ENCODE assay signal across 10 cellular contexts in genomic region chr14:75518625-75519024, GRCh38. TPM values are rescaled to one million over a fixed set of nuclear protein-coding genes. Genes with fewer than 3 reads are reported as not detected.
DNase-seq lines count a peak whose midpoint lies in the region; ATAC-seq and TF ChIP-seq lines count a peak whose summit lies in the region.
"Had no signal": no experiment of that assay in that cellular context is flagged by ENCODE, and none has a peak within 500 bp of the region (broad histone marks: within the 10 kb centered on the region; RNA-seq: fewer than 3 reads in every experiment).

No MANE protein-coding gene starts in this region.

- H3K9me3 Mint-ChIP-seq in activated B cell treated with CpG ODN at 0.5 μM for 24 hours: no peaks in the 10 kb centered on the region

- no peak overlapping the region for H3K9ac ChIP-seq in liver (ENCODE audit: low read depth in 1 of 2, low read length in 2 of 2)

- H3K36me3 ChIP-seq in liver (ENCODE audit: control insufficient read depth in 4 of 4, insufficient read depth in 3 of 4, low read depth in 1 of 4, low read length in 3 of 4) (no peaks in the 10 kb centered on the region), stomach (no peaks in the 10 kb centered on the region), left lung (no peaks in the 10 kb centered on the region)
- H3K36me3 ChIP-seq: suprapubic skin had no signal

- POLR2A ChIA-PET in activated B cell treated with CpG ODN at 0.5 μM for 24 hours (lab: Charles Lee): interaction anchor here (0.6 to 12.3 kb wide), 4 partner anchors 21 to 671 kb away, joined by 3 to 356 read pairs (median 6); partner anchors contain the start of gene JDP2

- H3K9me3 ChIP-seq in liver (ENCODE audit: control insufficient read depth in 4 of 4, low read length in 3 of 4) (no peaks in the 10 kb centered on the region), stomach (no peaks in the 10 kb centered on the region), left lung (no peaks in the 10 kb centered on the region)
- H3K9me3 ChIP-seq: suprapubic skin had no signal

- H3K27ac Mint-ChIP-seq in activated B cell treated with CpG ODN at 0.5 μM for 24 hours: peak overlapping the region; percentile 41

- no peak overlapping the region for H3K27ac ChIP-seq in HL-60 (replicated peaks)
- no peak overlapping the region for H3K27ac ChIP-seq in liver (ENCODE audit: low read depth in 1 of 2, low read length in 2 of 2)
- no peak overlapping the region for H3K27ac ChIP-seq in stomach
- H3K27ac ChIP-seq in left lung: no peak overlapping the region
- H3K27ac ChIP-seq: suprapubic skin had no signal

- TF ChIP-seq POLR2A in stomach (IDR thresholded peaks at IDR 0.05): no peak

- intact Hi-C loops in activated B cell treated with CpG ODN at 0.5 μM for 24 hours (cut with micrococcal nuclease) (loop anchor here (5.0 to 10.0 kb wide), 2 partner anchors 59 to 1606 kb away; partner anchors contain the start of gene FLVCR2), stomach (cut with DNase I; ENCODE audit: low total_unique reads) (no loop called here), left lung (cut with DNase I) (no loop called here)

- peak; percentile 36 for DNase-seq in COLO668 (lab: John Stamatoyannopoulos, UW; ENCODE audit: unreplicated experiment)
- peak; percentile 23 to 34 for DNase-seq in HL-60 (ENCODE audit: low read depth in 1 of 2, low spot score in 1 of 2)
- no peak for DNase-seq in activated B cell treated with CpG ODN at 0.5 μM for 24 hours
- no peak for DNase-seq in GM03348 (ENCODE audit: low spot score)
- no peak for DNase-seq in stomach
- no peak for DNase-seq in SW 1271 (lab: John Stamatoyannopoulos, UW)
- no peak for DNase-seq in left lung
- DNase-seq: NCI-H2227 treated with DMSO at 0.1 percent for 48 hours had no signal

- H3K27me3 Mint-ChIP-seq in activated B cell treated with CpG ODN at 0.5 μM for 24 hours: no peaks in the 10 kb centered on the region

- ATAC-seq in activated B cell treated with CpG ODN at 0.5 μM for 24 hours (ENCODE audit: low read depth) (no peak), left lung (no peak)

- peaks cover 86% of the 10 kb centered on the region for H3K4me1 Mint-ChIP-seq in activated B cell treated with CpG ODN at 0.5 μM for 24 hours

- CTCF ChIA-PET in activated B cell treated with CpG ODN at 0.5 μM for 24 hours (lab: Charles Lee): interaction anchor here (0.9 to 2.2 kb wide), 7 partner anchors 8 to 59 kb away, joined by 3 to 19 read pairs (median 4); no protein-coding TSS in a partner anchor

- no peaks in the 10 kb centered on the region for H3K27me3 ChIP-seq in HL-60 (ENCODE audit: insufficient read depth, poor library complexity, severe bottlenecking)
- no peaks in the 10 kb centered on the region for H3K27me3 ChIP-seq in liver (ENCODE audit: control insufficient read depth in 4 of 4, insufficient read depth in 4 of 4, low read length in 3 of 4)
- H3K27me3 ChIP-seq in stomach: peaks cover 0 to 16% (median 0%) of the 10 kb centered on the region in 3 donors
- no peaks in the 10 kb centered on the region for H3K27me3 ChIP-seq in left lung

- H3K4me3 Mint-ChIP-seq in activated B cell treated with CpG ODN at 0.5 μM for 24 hours: peak overlapping the region; percentile 55

- WGBS in liver: 67% methylated on average over 4 of the region's 4 CpGs
- 62 to 82% (median 67%) methylated on average over 4 of the region's 4 CpGs for WGBS in stomach, 5 donors

- peak; percentile 64 to 80 for TF ChIP-seq RAD21 in liver (IDR thresholded peaks at IDR 0.05)

- no peak for TF ChIP-seq EP300 in stomach (IDR thresholded peaks at IDR 0.05)

- H3K4me1 ChIP-seq in liver (ENCODE audit: control insufficient read depth in 4 of 4, insufficient read depth in 4 of 4, low read length in 3 of 4) (peaks cover 0 to 3% (median 1%) of the 10 kb centered on the region in 4 donors), stomach (peaks cover 0 to 25% (median 15%) of the 10 kb centered on the region in 4 donors), left lung (peaks cover 0 to 45% of the 10 kb centered on the region in 2 donors)

- TF ChIP-seq CTCF in HL-60 (IDR thresholded peaks at IDR 0.05; ENCODE audit: insufficient read depth, low read length) (no peak), activated B cell treated with CpG ODN at 0.5 μM for 24 hours (IDR thresholded peaks at IDR 0.05) (no peak), liver (IDR thresholded peaks at IDR 0.05; ENCODE audit: low read depth, low read length, missing input control) (peak; percentile 42), stomach (IDR thresholded peaks at IDR 0.05) (peak in 1 of 7 experiments; percentile 29), left lung (IDR thresholded peaks at IDR 0.05) (peak in 1 of 2 donors; percentile 34)

- peaks cover 35% of the 10 kb centered on the region for H3K36me3 Mint-ChIP-seq in activated B cell treated with CpG ODN at 0.5 μM for 24 hours (ENCODE audit: low read depth)

- H3K4me3 ChIP-seq in HL-60 (replicated peaks; ENCODE audit: insufficient read depth, low read length) (no peak overlapping the region), liver (ENCODE audit: low read depth in 1 of 3, low read length in 3 of 3) (no peak overlapping the region), stomach (no peak overlapping the region), left lung (no peak overlapping the region)
- H3K4me3 ChIP-seq: suprapubic skin had no signal

TF ChIP-seq in liver, 16 proteins besides CTCF, POLR2A, EP300 and RAD21:
- TF ChIP-seq RXRA (IDR thresholded peaks at IDR 0.05) (peak in 1 of 2 donors; percentile 71), GABPA (IDR thresholded peaks at IDR 0.05 in 1 of 2, conservative IDR thresholded peaks at IDR 0.05 in 1 of 2) (no peak), YY1 (IDR thresholded peaks at IDR 0.05) (no peak), HNF4A (conservative IDR thresholded peaks at IDR 0.05) (no peak), TAF1 (conservative IDR thresholded peaks at IDR 0.05) (no peak)
- TF ChIP-seq, protein P1, sequence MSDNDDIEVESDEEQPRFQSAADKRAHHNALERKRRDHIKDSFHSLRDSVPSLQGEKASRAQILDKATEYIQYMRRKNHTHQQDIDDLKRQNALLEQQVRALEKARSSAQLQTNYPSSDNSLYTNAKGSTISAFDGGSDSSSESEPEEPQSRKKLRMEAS (IDR thresholded peaks at IDR 0.05): no peak
- TF ChIP-seq, protein P2, sequence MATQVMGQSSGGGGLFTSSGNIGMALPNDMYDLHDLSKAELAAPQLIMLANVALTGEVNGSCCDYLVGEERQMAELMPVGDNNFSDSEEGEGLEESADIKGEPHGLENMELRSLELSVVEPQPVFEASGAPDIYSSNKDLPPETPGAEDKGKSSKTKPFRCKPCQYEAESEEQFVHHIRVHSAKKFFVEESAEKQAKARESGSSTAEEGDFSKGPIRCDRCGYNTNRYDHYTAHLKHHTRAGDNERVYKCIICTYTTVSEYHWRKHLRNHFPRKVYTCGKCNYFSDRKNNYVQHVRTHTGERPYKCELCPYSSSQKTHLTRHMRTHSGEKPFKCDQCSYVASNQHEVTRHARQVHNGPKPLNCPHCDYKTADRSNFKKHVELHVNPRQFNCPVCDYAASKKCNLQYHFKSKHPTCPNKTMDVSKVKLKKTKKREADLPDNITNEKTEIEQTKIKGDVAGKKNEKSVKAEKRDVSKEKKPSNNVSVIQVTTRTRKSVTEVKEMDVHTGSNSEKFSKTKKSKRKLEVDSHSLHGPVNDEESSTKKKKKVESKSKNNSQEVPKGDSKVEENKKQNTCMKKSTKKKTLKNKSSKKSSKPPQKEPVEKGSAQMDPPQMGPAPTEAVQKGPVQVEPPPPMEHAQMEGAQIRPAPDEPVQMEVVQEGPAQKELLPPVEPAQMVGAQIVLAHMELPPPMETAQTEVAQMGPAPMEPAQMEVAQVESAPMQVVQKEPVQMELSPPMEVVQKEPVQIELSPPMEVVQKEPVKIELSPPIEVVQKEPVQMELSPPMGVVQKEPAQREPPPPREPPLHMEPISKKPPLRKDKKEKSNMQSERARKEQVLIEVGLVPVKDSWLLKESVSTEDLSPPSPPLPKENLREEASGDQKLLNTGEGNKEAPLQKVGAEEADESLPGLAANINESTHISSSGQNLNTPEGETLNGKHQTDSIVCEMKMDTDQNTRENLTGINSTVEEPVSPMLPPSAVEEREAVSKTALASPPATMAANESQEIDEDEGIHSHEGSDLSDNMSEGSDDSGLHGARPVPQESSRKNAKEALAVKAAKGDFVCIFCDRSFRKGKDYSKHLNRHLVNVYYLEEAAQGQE (IDR thresholded peaks at IDR 0.05): no peak
TF ChIP-seq in liver: peak in this region for 1.

RNA-seq across cellular contexts. Expression of gene BATF, which starts 3.6 kb away (rescaled TPM):
- total RNA-seq in activated B cell treated with CpG ODN at 0.5 μM for 24 hours: 160 and 171 TPM in 2 replicates
- 1 to 10 TPM; 1.2 to 2.1 TPM for total RNA-seq in liver
- under 1 TPM; 0.77 to 0.92 TPM for polyA plus RNA-seq in liver
- total RNA-seq in stomach: 1 to 10 TPM in 3 of 5 donors, not detected in 2; 1.3 to 4.7 (median 2.6) TPM
- polyA plus RNA-seq in stomach: 10 to 100 TPM; 10.1 to 17.7 (median 14.8) TPM
- total RNA-seq in left lung: 10 to 100 TPM in 1 of 2 donors, 1 to 10 TPM in 1; 4.3 to 19.6 TPM

RNA-seq across cellular contexts. Expression of gene FLVCR2, which starts 59.8 kb away (rescaled TPM):
- total RNA-seq in activated B cell treated with CpG ODN at 0.5 μM for 24 hours: 11.7 and 12.5 TPM in 2 replicates
- 10 to 100 TPM in 1 of 2 donors, 1 to 10 TPM in 1; 8.7 to 13.1 TPM for total RNA-seq in liver
- polyA plus RNA-seq in liver: 10 to 100 TPM; 10.4 to 12.3 TPM
- 10 to 100 TPM in 1 of 5 donors, 1 to 10 TPM in 2, under 1 TPM in 1, not detected in 1; 0.89 to 10.7 (median 3.6) TPM for total RNA-seq in stomach
- under 1 TPM; 0.15 to 0.95 (median 0.50) TPM for polyA plus RNA-seq in stomach
- 10 to 100 TPM; 20.2 to 30.9 TPM for total RNA-seq in left lung

Comparison
In these comparisons a context has a peak if more than half of its experiments do, and no peak if none do; other contexts are left out.
1. DNase-seq: peak in COLO668 (single experiment) and HL-60 (2 of 2); none in activated B cell treated with CpG ODN at 0.5 μM for 24 hours (single experiment), GM03348 (single experiment), stomach (single experiment), SW 1271 (0 of 2) and left lung (0 of 2).